ENCODE assay signal across 17 cellular contexts in the genomic region with DNA sequence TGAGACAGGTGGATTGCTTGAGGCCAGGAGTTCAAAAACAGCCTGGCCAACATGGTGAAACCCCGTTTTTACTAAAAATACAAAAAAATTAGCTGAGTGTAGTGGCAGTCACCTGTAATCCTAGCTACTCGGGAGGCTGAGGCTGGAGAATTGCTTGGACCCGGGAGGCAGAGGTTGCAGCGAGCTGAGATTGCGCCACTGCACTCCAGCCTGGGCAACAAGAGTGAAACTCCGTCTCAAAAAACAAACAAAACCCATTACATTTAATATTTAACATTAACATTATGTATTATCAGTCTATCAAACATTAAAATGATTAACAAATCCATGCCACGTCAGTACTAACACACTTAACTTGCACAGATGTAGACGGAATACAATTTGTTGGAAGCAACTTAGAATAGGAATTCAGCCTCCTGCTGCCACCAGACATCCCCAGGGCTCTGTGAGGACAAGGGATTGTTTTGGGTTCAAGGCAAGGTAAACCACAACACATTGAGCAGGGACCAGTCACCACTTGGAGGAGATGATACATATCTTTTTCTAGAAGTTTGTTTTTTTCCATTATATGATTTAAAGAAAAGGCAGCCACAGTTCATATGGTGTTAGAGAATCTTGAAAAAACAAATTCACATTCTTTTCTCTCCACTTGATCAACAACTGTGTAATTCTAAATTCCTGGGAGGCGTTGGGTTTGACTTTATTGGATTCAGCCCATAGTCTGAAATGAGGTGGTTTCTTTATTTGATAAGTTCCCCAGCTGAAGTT.
DNase-seq lines count a peak whose midpoint lies in the region; ATAC-seq and TF ChIP-seq lines count a peak whose summit lies in the region.
"Had no signal": no experiment of that assay in that cellular context is flagged by ENCODE, and none has a peak within 500 bp of the region (broad histone marks: within the 10 kb centered on the region; RNA-seq: fewer than 3 reads in every experiment).

No MANE protein-coding gene starts in this region.

- no peak for TF ChIP-seq CTCF in osteocyte (IDR thresholded peaks at IDR 0.05)

- H3K36me3 ChIP-seq in MG63: no peaks in the 10 kb centered on the region

- DNase-seq in AG20443 (ENCODE audit: low spot score) (peak; percentile 77), MG63 (peak; percentile 57), fibroblast of gingiva (ENCODE audit: low read depth) (peak; percentile 92), osteocyte (ENCODE audit: extremely low spot score, unreplicated experiment) (no peak), NCI-H1092 (lab: John Stamatoyannopoulos, UW) (no peak), ureter (ENCODE audit: low spot score) (no peak)
- DNase-seq: activated T-cell treated with anti-CD3 and anti-CD28 coated beads, Interleukin-2, amount 50 U/mL, for 4 hours; anterior cingulate cortex; CD4-positive, alpha-beta T cell; NCI-H2107; NK-92 treated with Interleukin-12 subunit alpha and Interleukin-12 subunit beta, amount 100 ng/mL, for 24 hours; psoas muscle; stimulated activated CD4-positive, alpha-beta T cell treated with anti-CD3 and anti-CD28 coated beads, Interleukin-4, amount 100 ng/mL, for 4 hours; stimulated activated naive CD8-positive, alpha-beta T cell treated with anti-CD3 and anti-CD28 coated beads, Interleukin-15, Interleukin-2, amounts not matched to agents 100 U/mL and 50 U/mL, for 24 hours; T-cell had no signal

- H3K4me1 Mint-ChIP-seq in osteocyte (ENCODE audit: unreplicated experiment): peaks cover 45% of the 10 kb centered on the region
- H3K4me1 Mint-ChIP-seq: T-cell had no signal

- H3K9me3 Mint-ChIP-seq in osteocyte (ENCODE audit: unreplicated experiment): no peaks in the 10 kb centered on the region
- H3K9me3 Mint-ChIP-seq: activated T-cell treated with anti-CD3 and anti-CD28 coated beads, Interleukin-2, amount 50 U/mL, for 4 hours; CD4-positive, alpha-beta T cell; T-cell had no signal

- no peaks in the 10 kb centered on the region for H3K36me3 Mint-ChIP-seq in osteocyte (ENCODE audit: unreplicated experiment)
- H3K36me3 Mint-ChIP-seq: T-cell had no signal

- H3K27ac Mint-ChIP-seq in osteocyte (ENCODE audit: unreplicated experiment): peak overlapping the region; percentile 82
- H3K27ac Mint-ChIP-seq: CD4-positive, alpha-beta T cell; T-cell had no signal

- H3K9me3 ChIP-seq in MG63: no peaks in the 10 kb centered on the region
- H3K9me3 ChIP-seq: psoas muscle had no signal

- ATAC-seq in HG02970 (IDR thresholded peaks at IDR 0.05; ENCODE audit: low FRiP score, unreplicated experiment) (no peak), GM18867 (IDR thresholded peaks at IDR 0.05; ENCODE audit: unreplicated experiment) (no peak)
- ATAC-seq: activated T-cell treated with anti-CD3 and anti-CD28 coated beads, Interleukin-2, amount 50 U/mL, for 4 hours; psoas muscle; stimulated activated naive CD8-positive, alpha-beta T cell treated with anti-CD3 and anti-CD28 coated beads, Interleukin-15, Interleukin-2, amounts not matched to agents 100 U/mL and 50 U/mL, for 24 hours; T-cell had no signal

- H3K27me3 Mint-ChIP-seq in osteocyte (ENCODE audit: unreplicated experiment): no peaks in the 10 kb centered on the region
- H3K27me3 Mint-ChIP-seq: CD4-positive, alpha-beta T cell had no signal

- no peaks in the 10 kb centered on the region for H3K27me3 ChIP-seq in MG63

- H3K4me3 Mint-ChIP-seq in osteocyte (ENCODE audit: unreplicated experiment): no peak overlapping the region
- H3K4me3 Mint-ChIP-seq: activated T-cell treated with anti-CD3 and anti-CD28 coated beads, Interleukin-2, amount 50 U/mL, for 4 hours; CD4-positive, alpha-beta T cell; T-cell had no signal

- H3K4me3 ChIP-seq in MG63: no peak overlapping the region
- H3K4me3 ChIP-seq: psoas muscle had no signal

Comparison
In these comparisons a context has a peak if more than half of its experiments do, and no peak if none do; other contexts are left out.
1. DNase-seq: peak in AG20443 (single experiment), MG63 (single experiment) and fibroblast of gingiva (single experiment); none in osteocyte (single experiment), NCI-H1092 (single experiment) and ureter (single experiment).